Comparison of ENCODE assay signal across 25 cellular contexts in genomic region chr18:6280344-6280743, GRCh38.
"Had no signal": no experiment of that assay in that cellular context is flagged by ENCODE, and none has a peak within 500 bp of the region (broad histone marks: within the 10 kb centered on the region; RNA-seq: fewer than 3 reads in every experiment).

No MANE protein-coding gene starts in this region.

- ATAC-seq: activated CD4-positive, alpha-beta T cell treated with anti-CD3 and anti-CD28 coated beads for 36 hours; activated CD8-positive, alpha-beta T cell treated with anti-CD3 and anti-CD28 coated beads for 36 hours; activated T-cell treated with anti-CD3 and anti-CD28 coated beads, Interleukin-2, amount 50 U/mL, for 4 hours; activated T-helper 17 cell treated with anti-CD3 and anti-CD28 coated beads, Interleukin-2, amount 50 U/mL, for 72 hours; esophagus mucosa; foreskin keratinocyte; gastrocnemius medialis; heart right ventricle had no signal

- H3K36me3 ChIP-seq: colonic mucosa, gastrocnemius medialis, heart right ventricle had no signal

- H3K27me3 Mint-ChIP-seq: activated CD4-positive, alpha-beta T cell treated with anti-CD3 and anti-CD28 coated beads for 36 hours; activated CD4-positive, alpha-beta T cell treated with anti-CD3 and anti-CD28 coated beads, Interleukin-2, amount 10 ng/mL, durations not matched to agents 7 days and 5 days; activated CD8-positive, alpha-beta T cell treated with anti-CD3 and anti-CD28 coated beads for 36 hours; activated naive CD8-positive, alpha-beta T cell; activated T-helper 17 cell treated with anti-CD3 and anti-CD28 coated beads, Interleukin-2, amount 50 U/mL, for 72 hours had no signal

- H3K27ac ChIP-seq: colonic mucosa, foreskin keratinocyte, gastrocnemius medialis, heart right ventricle had no signal

- H3K27me3 ChIP-seq: colonic mucosa, foreskin keratinocyte, gastrocnemius medialis, heart right ventricle had no signal

- H3K36me3 Mint-ChIP-seq: activated naive CD8-positive, alpha-beta T cell had no signal

- DNase-seq: activated CD4-positive, alpha-beta T cell treated with anti-CD3 and anti-CD28 coated beads for 36 hours; activated CD4-positive, alpha-beta T cell treated with anti-CD3 and anti-CD28 coated beads, Interleukin-2, amount 10 ng/mL, durations not matched to agents 7 days and 5 days; activated CD4-positive, alpha-beta T cell treated with anti-CD3 and anti-CD28 coated beads, Interleukin-2, amount 50 U/mL, for 48 hours; activated CD4-positive, CD25-positive, alpha-beta regulatory T cell; activated CD4-positive, CD25-positive, alpha-beta regulatory T cell treated with anti-CD3 and anti-CD28 coated beads, Interleukin-2, amount 50 U/mL, for 72 hours; activated CD8-positive, alpha-beta memory T cell treated with anti-CD3 and anti-CD28 coated beads for 24 hours; activated CD8-positive, alpha-beta T cell treated with anti-CD3 and anti-CD28 coated beads for 36 hours; activated effector memory CD4-positive, alpha-beta T cell treated with Interleukin-2 at 50 U/mL for 16 hours; activated gamma-delta T cell treated with Interleukin-2 at 50 U/mL for 16 hours; activated naive CD4-positive, alpha-beta T cell treated with anti-CD3 and anti-CD28 coated beads, Interleukin-2, amount 50 U/mL, for 16 hours; activated naive CD4-positive, alpha-beta T cell treated with Interleukin-2 at 50 U/mL for 16 hours; activated T-cell treated with anti-CD3 and anti-CD28 coated beads, Interleukin-2, amount 50 U/mL, for 4 hours; amniotic stem cell; anterior cingulate cortex; central memory CD4-positive, alpha-beta T cell; cerebellar nuclear complex; colonic mucosa; effector CD8-positive, alpha-beta T cell; foreskin keratinocyte; gastrocnemius medialis; heart right ventricle; T-helper 2 cell had no signal

- H3K9me3 ChIP-seq: colonic mucosa, gastrocnemius medialis, heart right ventricle had no signal

- H3K27ac Mint-ChIP-seq: activated CD4-positive, alpha-beta T cell treated with anti-CD3 and anti-CD28 coated beads for 36 hours; activated CD4-positive, alpha-beta T cell treated with anti-CD3 and anti-CD28 coated beads, Interleukin-2, amount 10 ng/mL, durations not matched to agents 7 days and 5 days; activated CD8-positive, alpha-beta T cell treated with anti-CD3 and anti-CD28 coated beads for 36 hours; activated naive CD8-positive, alpha-beta T cell; activated T-helper 17 cell treated with anti-CD3 and anti-CD28 coated beads, Interleukin-2, amount 50 U/mL, for 72 hours had no signal

- H3K4me1 ChIP-seq: colonic mucosa, foreskin keratinocyte, gastrocnemius medialis, heart right ventricle had no signal

- H3K4me1 Mint-ChIP-seq: activated CD4-positive, alpha-beta T cell treated with anti-CD3 and anti-CD28 coated beads for 36 hours; activated CD4-positive, alpha-beta T cell treated with anti-CD3 and anti-CD28 coated beads, Interleukin-2, amount 10 ng/mL, durations not matched to agents 7 days and 5 days; activated T-helper 17 cell treated with anti-CD3 and anti-CD28 coated beads, Interleukin-2, amount 50 U/mL, for 72 hours had no signal

- H3K9me3 Mint-ChIP-seq: activated CD4-positive, alpha-beta T cell treated with anti-CD3 and anti-CD28 coated beads, Interleukin-2, amount 10 ng/mL, durations not matched to agents 7 days and 5 days; activated CD8-positive, alpha-beta T cell treated with anti-CD3 and anti-CD28 coated beads for 36 hours; activated T-cell treated with anti-CD3 and anti-CD28 coated beads, Interleukin-2, amount 50 U/mL, for 4 hours had no signal

- H3K4me3 Mint-ChIP-seq: activated CD4-positive, alpha-beta T cell treated with anti-CD3 and anti-CD28 coated beads for 36 hours; activated CD4-positive, alpha-beta T cell treated with anti-CD3 and anti-CD28 coated beads, Interleukin-2, amount 10 ng/mL, durations not matched to agents 7 days and 5 days; activated CD8-positive, alpha-beta T cell treated with anti-CD3 and anti-CD28 coated beads for 36 hours; activated naive CD8-positive, alpha-beta T cell; activated T-cell treated with anti-CD3 and anti-CD28 coated beads, Interleukin-2, amount 50 U/mL, for 4 hours; activated T-helper 17 cell treated with anti-CD3 and anti-CD28 coated beads, Interleukin-2, amount 50 U/mL, for 72 hours had no signal

- H3K4me3 ChIP-seq: colonic mucosa, gastrocnemius medialis, heart right ventricle had no signal
